In genomic region chr1:175839678-175840669, GRCh38 we compare ENCODE assay signal across 14 cellular contexts.
A peak's percentile ranks its signal among the peaks of the same experiment; 100 is the strongest.
DNase-seq lines count a peak whose midpoint lies in the region; ATAC-seq, FAIRE-seq and TF ChIP-seq lines count a peak whose summit lies in the region.
"Had no signal": no experiment of that assay in that cellular context is flagged by ENCODE, and none has a peak within 500 bp of the region (broad histone marks: within the 10 kb centered on the region; RNA-seq: fewer than 3 reads in every experiment).

No MANE protein-coding gene starts in this region.

- H3K36me3 ChIP-seq in bronchial epithelial cell (ENCODE audit: control insufficient read depth, insufficient read depth, low read length) (no peaks in the 10 kb centered on the region), uterus (no peaks in the 10 kb centered on the region)
- H3K36me3 ChIP-seq: esophagus squamous epithelium, thyroid gland had no signal

- no peak for FAIRE-seq in bronchial epithelial cell (lab: Jason Lieb, UNC)

- no peak for ATAC-seq in GM19397 (IDR thresholded peaks at IDR 0.05; ENCODE audit: unreplicated experiment)

- H3K4me1 ChIP-seq in uterus: no peaks in the 10 kb centered on the region
- H3K4me1 ChIP-seq: esophagus squamous epithelium, thyroid gland had no signal

- intact Hi-C loops in uterus (cut with DNase I; ENCODE audit: low total_unique reads): no loop called here

- H3K27ac Mint-ChIP-seq in T-helper 2 cell treated with Interferon-gamma antibody and Interleukin-4, amounts not matched to agents 5 μg/mL and 100 μg/mL, for 36 hours: no peak overlapping the region
- H3K27ac Mint-ChIP-seq: H9, memory B cell had no signal

- no peaks in the 10 kb centered on the region for H3K9me3 Mint-ChIP-seq in T-helper 2 cell treated with Interferon-gamma antibody and Interleukin-4, amounts not matched to agents 5 μg/mL and 100 μg/mL, for 36 hours
- H3K9me3 Mint-ChIP-seq: H9 had no signal

- no peak overlapping the region for H3K4me3 ChIP-seq in bronchial epithelial cell (ENCODE audit: low read depth, low read length)
- H3K4me3 ChIP-seq in uterus: no peak overlapping the region
- H3K4me3 ChIP-seq: esophagus squamous epithelium, thyroid gland had no signal

- H3K27me3 ChIP-seq in bronchial epithelial cell (ENCODE audit: control insufficient read depth, insufficient read depth, low read length) (no peaks in the 10 kb centered on the region), uterus (no peaks in the 10 kb centered on the region)
- H3K27me3 ChIP-seq: thyroid gland had no signal

- H3K27me3 Mint-ChIP-seq in T-helper 2 cell treated with Interferon-gamma antibody and Interleukin-4, amounts not matched to agents 5 μg/mL and 100 μg/mL, for 36 hours (ENCODE audit: low read depth): no peaks in the 10 kb centered on the region

- no peaks in the 10 kb centered on the region for H3K9me3 ChIP-seq in uterus
- H3K9me3 ChIP-seq: esophagus squamous epithelium, thyroid gland had no signal

- TF ChIP-seq POLR2A in uterus (IDR thresholded peaks at IDR 0.05): no peak
- TF ChIP-seq POLR2A in erythroblast (IDR thresholded peaks at IDR 0.05; ENCODE audit: low read length): no peak

- H3K27ac ChIP-seq in uterus: no peak overlapping the region
- H3K27ac ChIP-seq: esophagus squamous epithelium, thyroid gland had no signal

- H3K4me3 Mint-ChIP-seq in T-helper 2 cell treated with Interferon-gamma antibody and Interleukin-4, amounts not matched to agents 5 μg/mL and 100 μg/mL, for 36 hours: no peak overlapping the region
- H3K4me3 Mint-ChIP-seq: H9, memory B cell had no signal

- H3K36me3 Mint-ChIP-seq in T-helper 2 cell treated with Interferon-gamma antibody and Interleukin-4, amounts not matched to agents 5 μg/mL and 100 μg/mL, for 36 hours (ENCODE audit: low read depth): no peaks in the 10 kb centered on the region
- H3K36me3 Mint-ChIP-seq: memory B cell had no signal

- no peak for TF ChIP-seq CTCF in bronchial epithelial cell (IDR thresholded peaks at IDR 0.05; ENCODE audit: insufficient read depth, low read length, severe bottlenecking)
- no peak for TF ChIP-seq CTCF in uterus (IDR thresholded peaks at IDR 0.05)

- peaks cover 4% of the 10 kb centered on the region for H3K4me1 Mint-ChIP-seq in T-helper 2 cell treated with Interferon-gamma antibody and Interleukin-4, amounts not matched to agents 5 μg/mL and 100 μg/mL, for 36 hours (ENCODE audit: low read depth)
- H3K4me1 Mint-ChIP-seq: memory B cell had no signal

- peak; percentile 7 for DNase-seq in T-helper 2 cell treated with Interferon-gamma antibody and Interleukin-4, amounts not matched to agents 5 μg/mL and 100 μg/mL, for 36 hours (ENCODE audit: low spot score)
- no peak for DNase-seq in T-helper 2 cell
- DNase-seq in NCI-H460 (ENCODE audit: extremely low read depth, low read depth): peak; percentile 50
- DNase-seq in bronchial epithelial cell (ENCODE audit: low read depth): peak; percentile 33
- peak; percentile 3 for DNase-seq in renal cortical epithelial cell (ENCODE audit: low read depth)
- no peak for DNase-seq in uterus
- DNase-seq in erythroblast (lab: John Stamatoyannopoulos, UW): no peak
- DNase-seq: activated naive CD4-positive, alpha-beta T cell; esophagus squamous epithelium; H9; stimulated activated CD4-positive, alpha-beta T cell treated with anti-CD3 and anti-CD28 coated beads, Interleukin-15, amount 100 ng/mL, for 24 hours; thyroid gland had no signal

Comparison
In these comparisons a context has a peak if more than half of its experiments do, and no peak if none do; other contexts are left out.
1. DNase-seq: peak in T-helper 2 cell treated with Interferon-gamma antibody and Interleukin-4, amounts not matched to agents 5 μg/mL and 100 μg/mL, for 36 hours (single experiment), NCI-H460 (single experiment), bronchial epithelial cell (single experiment) and renal cortical epithelial cell (single experiment); none in T-helper 2 cell (0 of 5), uterus (0 of 2) and erythroblast (0 of 2).